ENCODE assay signal across 28 cellular contexts in the genomic region with DNA sequence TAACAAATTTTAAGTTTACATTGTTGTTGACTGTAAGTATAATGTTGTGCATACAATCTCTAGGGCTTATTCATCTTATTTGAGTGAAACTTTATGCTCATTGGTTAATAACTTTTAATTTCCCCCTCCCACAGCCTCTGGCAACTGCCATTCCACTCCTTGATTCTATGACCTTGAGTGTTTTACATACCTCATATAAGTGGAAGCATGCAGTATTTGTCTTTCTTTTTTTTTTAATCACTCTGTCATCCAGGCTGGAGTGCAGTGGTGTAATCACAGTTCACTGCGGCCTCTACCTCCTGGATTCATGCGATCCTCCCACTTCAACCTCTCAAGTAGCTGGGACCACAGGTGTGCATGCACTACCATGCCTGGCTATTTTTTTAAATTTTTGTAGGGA.
"Had no signal": no experiment of that assay in that cellular context is flagged by ENCODE, and none has a peak within 500 bp of the region (broad histone marks: within the 10 kb centered on the region; RNA-seq: fewer than 3 reads in every experiment).

No MANE protein-coding gene starts in this region.

- H3K9me3 ChIP-seq: ascending aorta, esophagus muscularis mucosa, gastrocnemius medialis, heart left ventricle had no signal

- H3K27me3 ChIP-seq: ascending aorta, brain microvascular endothelial cell, dorsolateral prefrontal cortex, gastrocnemius medialis had no signal

- DNase-seq: activated CD4-positive, alpha-beta memory T cell treated with anti-CD3 and anti-CD28 coated beads for 36 hours; activated CD4-positive, alpha-beta T cell treated with anti-CD3 and anti-CD28 coated beads for 1 hour; activated CD4-positive, alpha-beta T cell treated with anti-CD3 and anti-CD28 coated beads for 48 hours; activated CD4-positive, alpha-beta T cell treated with anti-CD3 and anti-CD28 coated beads, Interleukin-2, amount 50 U/mL, for 1 hour; activated CD8-positive, alpha-beta memory T cell treated with anti-CD3 and anti-CD28 coated beads, Interleukin-2, amount 10 ng/mL, durations not matched to agents 7 days and 5 days; activated CD8-positive, alpha-beta memory T cell treated with anti-CD3 and anti-CD28 coated beads, Interleukin-2, amount 50 U/mL, for 4 hours; activated CD8-positive, alpha-beta T cell treated with anti-CD3 and anti-CD28 coated beads, Interleukin-2, amount 10 ng/mL, durations not matched to agents 7 days and 5 days; activated gamma-delta T cell; activated naive CD4-positive, alpha-beta T cell; activated naive CD4-positive, alpha-beta T cell treated with anti-CD3 and anti-CD28 coated beads, Interleukin-2, amount 50 U/mL, for 16 hours; activated naive CD8-positive, alpha-beta T cell treated with anti-CD3 and anti-CD28 coated beads for 36 hours; activated naive CD8-positive, alpha-beta T cell treated with anti-CD3 and anti-CD28 coated beads, Interleukin-2, amount 50 U/mL, for 24 hours; activated T-cell treated with anti-CD3 and anti-CD28 coated beads, Interleukin-2, amount 50 U/mL, for 24 hours; activated T-cell treated with anti-CD3 and anti-CD28 coated beads, Interleukin-2, amount 50 U/mL, for 72 hours; brain microvascular endothelial cell; dorsolateral prefrontal cortex; effector memory CD8-positive, alpha-beta T cell; erythroblast; foreskin keratinocyte; gastrocnemius medialis; glutamatergic neuron; heart left ventricle; T-helper 2 cell had no signal

- H3K27ac ChIP-seq: ascending aorta, brain microvascular endothelial cell, coronary artery, dorsolateral prefrontal cortex, esophagus muscularis mucosa, foreskin keratinocyte, gastrocnemius medialis, heart left ventricle, VCaP had no signal

- H3K4me3 ChIP-seq: ascending aorta, coronary artery, dorsolateral prefrontal cortex, esophagus muscularis mucosa, gastrocnemius medialis, heart left ventricle had no signal

- H3K4me1 ChIP-seq: ascending aorta, esophagus muscularis mucosa, foreskin keratinocyte, heart left ventricle had no signal

- ATAC-seq: activated CD8-positive, alpha-beta memory T cell treated with anti-CD3 and anti-CD28 coated beads, Interleukin-2, amount 10 ng/mL, durations not matched to agents 7 days and 5 days; activated CD8-positive, alpha-beta T cell treated with anti-CD3 and anti-CD28 coated beads, Interleukin-2, amount 10 ng/mL, durations not matched to agents 7 days and 5 days; activated naive CD8-positive, alpha-beta T cell treated with anti-CD3 and anti-CD28 coated beads, Interleukin-2, amount 50 U/mL, for 24 hours; activated T-cell treated with anti-CD3 and anti-CD28 coated beads, Interleukin-2, amount 50 U/mL, for 72 hours; effector memory CD8-positive, alpha-beta T cell; foreskin keratinocyte; gastrocnemius medialis; heart left ventricle; WTC11 had no signal

- H3K36me3 ChIP-seq: ascending aorta, brain microvascular endothelial cell, esophagus muscularis mucosa, gastrocnemius medialis, heart left ventricle had no signal
